22 cellular contexts compared by ENCODE assay signal in the genomic region with DNA sequence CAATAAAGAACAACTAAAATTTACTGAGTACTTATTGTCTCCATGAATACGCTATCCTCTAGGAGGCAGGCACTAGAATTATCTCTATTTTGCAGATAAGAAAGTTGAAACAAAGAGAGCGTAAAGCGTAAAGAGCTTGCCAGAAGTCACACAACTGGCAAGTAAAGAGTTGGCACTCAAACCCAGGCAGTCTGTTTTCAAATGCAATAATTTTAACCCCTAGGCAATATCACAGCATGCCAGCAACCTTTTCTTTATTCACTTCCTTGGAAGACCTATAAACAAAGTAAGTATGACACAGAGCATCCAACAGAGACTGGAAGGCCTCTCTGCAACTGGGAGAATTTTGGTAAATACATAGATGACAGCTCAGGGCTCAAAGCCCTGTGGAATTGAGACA. TPM values are rescaled to one million over a fixed set of nuclear protein-coding genes. Genes with fewer than 3 reads are reported as not detected.
"Had no signal": no experiment of that assay in that cellular context is flagged by ENCODE, and none has a peak within 500 bp of the region (broad histone marks: within the 10 kb centered on the region; RNA-seq: fewer than 3 reads in every experiment).

No MANE protein-coding gene starts in this region.

- H3K27ac Mint-ChIP-seq: activated CD8-positive, alpha-beta memory T cell treated with anti-CD3 and anti-CD28 coated beads, Interleukin-2, amount 10 ng/mL, durations not matched to agents 7 days and 5 days; activated naive CD4-positive, alpha-beta T cell treated with anti-CD3 and anti-CD28 coated beads, Interleukin-2, amount 50 U/mL, for 24 hours; activated T-cell treated with anti-CD3 and anti-CD28 coated beads, Interleukin-2, amount 50 U/mL, for 24 hours; activated T-helper 1 cell treated with anti-CD3 and anti-CD28 coated beads, Interleukin-12 subunit alpha, Interleukin-12 subunit beta, Interleukin-2, Interleukin-4 antibody, amounts not matched to agents 30 ng/mL and 10 ng/mL and 1 ng/mL, durations not matched to agents 14 hours and 24 hours and 36 hours; brain; T-helper 1 cell treated with Interleukin-12 subunit alpha and Interleukin-12 subunit beta and Interleukin-4 antibody, amounts not matched to agents 30 μg/mL and 1 μg/mL, for 36 hours; WTC11 had no signal

- H3K9me3 ChIP-seq: SJSA1 had no signal

- H3K4me3 Mint-ChIP-seq: activated CD8-positive, alpha-beta memory T cell treated with anti-CD3 and anti-CD28 coated beads, Interleukin-2, amount 10 ng/mL, durations not matched to agents 7 days and 5 days; activated naive CD4-positive, alpha-beta T cell treated with anti-CD3 and anti-CD28 coated beads, Interleukin-2, amount 50 U/mL, for 24 hours; activated T-cell treated with anti-CD3 and anti-CD28 coated beads, Interleukin-2, amount 50 U/mL, for 24 hours; activated T-helper 1 cell treated with anti-CD3 and anti-CD28 coated beads, Interleukin-12 subunit alpha, Interleukin-12 subunit beta, Interleukin-2, Interleukin-4 antibody, amounts not matched to agents 30 ng/mL and 10 ng/mL and 1 ng/mL, durations not matched to agents 14 hours and 24 hours and 36 hours; brain; central memory CD8-positive, alpha-beta T cell; T-helper 1 cell treated with Interleukin-12 subunit alpha and Interleukin-12 subunit beta and Interleukin-4 antibody, amounts not matched to agents 30 μg/mL and 1 μg/mL, for 36 hours; WTC11 had no signal

- H3K9me3 Mint-ChIP-seq: activated naive CD4-positive, alpha-beta T cell treated with anti-CD3 and anti-CD28 coated beads, Interleukin-2, amount 50 U/mL, for 24 hours; activated T-cell treated with anti-CD3 and anti-CD28 coated beads, Interleukin-2, amount 50 U/mL, for 24 hours; activated T-helper 1 cell treated with anti-CD3 and anti-CD28 coated beads, Interleukin-12 subunit alpha, Interleukin-12 subunit beta, Interleukin-2, Interleukin-4 antibody, amounts not matched to agents 30 ng/mL and 10 ng/mL and 1 ng/mL, durations not matched to agents 14 hours and 24 hours and 36 hours; brain; central memory CD8-positive, alpha-beta T cell; T-helper 1 cell treated with Interleukin-12 subunit alpha and Interleukin-12 subunit beta and Interleukin-4 antibody, amounts not matched to agents 30 μg/mL and 1 μg/mL, for 36 hours; WTC11 had no signal

- H3K27ac ChIP-seq: SJSA1 had no signal

- H3K36me3 Mint-ChIP-seq: activated CD8-positive, alpha-beta memory T cell treated with anti-CD3 and anti-CD28 coated beads, Interleukin-2, amount 10 ng/mL, durations not matched to agents 7 days and 5 days; activated naive CD4-positive, alpha-beta T cell treated with anti-CD3 and anti-CD28 coated beads, Interleukin-2, amount 50 U/mL, for 24 hours; brain; WTC11 had no signal

- H3K4me1 Mint-ChIP-seq: activated CD8-positive, alpha-beta memory T cell treated with anti-CD3 and anti-CD28 coated beads, Interleukin-2, amount 10 ng/mL, durations not matched to agents 7 days and 5 days; activated naive CD4-positive, alpha-beta T cell treated with anti-CD3 and anti-CD28 coated beads, Interleukin-2, amount 50 U/mL, for 24 hours; central memory CD8-positive, alpha-beta T cell had no signal

- H3K27me3 ChIP-seq: SJSA1 had no signal

- H3K4me1 ChIP-seq: SJSA1 had no signal

- H3K27me3 Mint-ChIP-seq: activated CD8-positive, alpha-beta memory T cell treated with anti-CD3 and anti-CD28 coated beads, Interleukin-2, amount 10 ng/mL, durations not matched to agents 7 days and 5 days; activated naive CD4-positive, alpha-beta T cell treated with anti-CD3 and anti-CD28 coated beads, Interleukin-2, amount 50 U/mL, for 24 hours; central memory CD8-positive, alpha-beta T cell had no signal

- DNase-seq: activated CD4-positive, alpha-beta T cell treated with anti-CD3 and anti-CD28 coated beads for 48 hours; activated CD4-positive, alpha-beta T cell treated with anti-CD3 and anti-CD28 coated beads, Interleukin-2, amount 50 U/mL, for 4 hours; activated CD4-positive, CD25-positive, alpha-beta regulatory T cell treated with anti-CD3 and anti-CD28 coated beads, Interleukin-2, amount 50 U/mL, for 72 hours; activated CD8-positive, alpha-beta memory T cell treated with anti-CD3 and anti-CD28 coated beads, Interleukin-2, amount 10 ng/mL, durations not matched to agents 7 days and 5 days; activated effector memory CD4-positive, alpha-beta T cell treated with Interleukin-2 at 50 U/mL for 16 hours; activated naive CD4-positive, alpha-beta T cell; activated T-cell treated with anti-CD3 and anti-CD28 coated beads, Interleukin-2, amount 50 U/mL, for 24 hours; amygdala; Karpas-422; NCI-H1092; NCI-H1417; NCI-H1930; NCI-H510A treated with DMSO at 0.1 percent for 48 hours; SHP77 had no signal

- H3K36me3 ChIP-seq: SJSA1 had no signal

- H3K4me3 ChIP-seq: SJSA1 had no signal

RNA-seq across cellular contexts. Expression of gene AMELX, which starts 23.2 kb away (rescaled TPM):
- total RNA-seq: activated CD8-positive, alpha-beta memory T cell treated with anti-CD3 and anti-CD28 coated beads, Interleukin-2, amount 10 ng/mL, durations not matched to agents 7 days and 5 days; activated T-helper 1 cell treated with anti-CD3 and anti-CD28 coated beads, Interleukin-12 subunit alpha, Interleukin-12 subunit beta, Interleukin-2, Interleukin-4 antibody, amounts not matched to agents 30 ng/mL and 10 ng/mL and 1 ng/mL, durations not matched to agents 14 hours and 24 hours and 36 hours; astrocyte; SJSA1; WTC11 had no signal
